ENCODE assay signal across 8 cellular contexts in the genomic region with DNA sequence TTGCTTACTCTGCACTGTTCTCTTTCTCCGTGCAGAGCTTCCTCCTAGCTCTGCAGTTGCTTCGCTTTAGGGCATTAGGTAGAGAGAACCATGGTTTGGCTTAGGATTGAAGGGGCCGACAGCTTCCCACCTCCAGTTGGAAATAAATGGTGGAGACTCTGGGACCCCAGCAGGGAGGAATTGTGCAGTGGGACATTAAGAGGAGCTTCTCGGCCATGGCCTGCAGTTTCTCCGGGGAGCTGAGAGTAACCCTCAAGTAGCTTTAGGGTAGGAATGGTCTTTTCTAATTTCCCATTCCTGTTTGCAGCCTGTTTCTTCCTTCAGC. TPM values are rescaled to one million over a fixed set of nuclear protein-coding genes. Genes with fewer than 3 reads are reported as not detected.
DNase-seq lines count a peak whose midpoint lies in the region; ATAC-seq and TF ChIP-seq lines count a peak whose summit lies in the region.

No MANE protein-coding gene starts in this region.

- ATAC-seq in GM18907 (IDR thresholded peaks at IDR 0.05; ENCODE audit: unreplicated experiment) (no peak), GM21528 (IDR thresholded peaks at IDR 0.05; ENCODE audit: low FRiP score, unreplicated experiment) (no peak)

- DNase-seq in H7 (no peak), iPS DF 6.9 (ENCODE audit: low read depth, low spot score) (no peak), NK-92 (lab: John Stamatoyannopoulos, UW; ENCODE audit: unreplicated experiment) (no peak)
- DNase-seq in stimulated activated CD4-positive, alpha-beta T cell treated with anti-CD3 and anti-CD28 coated beads, Interleukin-4, amount 100 ng/mL, for 4 hours = no peak

- no peaks in the 10 kb centered on the region for H3K9me3 ChIP-seq in iPS DF 6.9 (ENCODE audit: control insufficient read depth, insufficient read depth, low read length)
- no peaks in the 10 kb centered on the region for H3K9me3 ChIP-seq in skeletal muscle satellite cell (replicated peaks; ENCODE audit: low read length)

- peak overlapping the region; percentile 96 for H3K4me2 ChIP-seq in skeletal muscle satellite cell (ENCODE audit: low read length)

- WGBS in iPS DF 6.9 (ENCODE audit: insufficient coverage, insufficient read length) = no CpG with 5 or more reads among the region's 5 CpGs

- peaks cover 4% of the 10 kb centered on the region; the same call in 1 of the 2 replicates for H3K27me3 ChIP-seq in H7 (ENCODE audit: control insufficient read depth, insufficient read depth, low read length)
- H3K27me3 ChIP-seq in iPS DF 6.9 (ENCODE audit: control insufficient read depth, insufficient read depth, low read length) = peaks cover 7% of the 10 kb centered on the region; the same call in 1 of the 2 replicates
- H3K27me3 ChIP-seq in skeletal muscle satellite cell (ENCODE audit: control insufficient read depth, insufficient read depth, low read length) = no peaks in the 10 kb centered on the region

- TF ChIP-seq CTCF in VCaP (conservative IDR thresholded peaks at IDR 0.05) = no peak

- H3K9ac ChIP-seq in skeletal muscle satellite cell (ENCODE audit: low read depth, low read length) = peak overlapping the region; percentile 80

- no peaks in the 10 kb centered on the region for H3K4me1 ChIP-seq in iPS DF 6.9 (ENCODE audit: control insufficient read depth, insufficient read depth, low read length)
- H3K4me1 ChIP-seq in skeletal muscle satellite cell (ENCODE audit: control insufficient read depth, insufficient read depth, low read length) = peaks cover 29% of the 10 kb centered on the region

- peaks cover 4% of the 10 kb centered on the region for H3K36me3 ChIP-seq in H7 (replicated peaks; ENCODE audit: control insufficient read depth, insufficient read depth, low read length)
- no peaks in the 10 kb centered on the region for H3K36me3 ChIP-seq in iPS DF 6.9 (ENCODE audit: control insufficient read depth, insufficient read depth, low read length)
- H3K36me3 ChIP-seq in skeletal muscle satellite cell (ENCODE audit: insufficient read depth, low read length) = peaks cover 4% of the 10 kb centered on the region

- H3K27ac ChIP-seq in VCaP (peak overlapping the region; percentile 90), iPS DF 6.9 (ENCODE audit: low read length) (no peak overlapping the region)

- H3K4me3 ChIP-seq in H7 (ENCODE audit: insufficient read depth, low read depth, low read length) (peak overlapping the region; percentile 65), iPS DF 6.9 (ENCODE audit: low read length) (peak overlapping the region; percentile 83; the same call in 1 of the 2 replicates), skeletal muscle satellite cell (ENCODE audit: low read length) (peak overlapping the region; percentile 96)

RNA-seq across cellular contexts. Expression of a gene that starts 1.2 kb away (rescaled TPM):
- 3.5 and 4.2 TPM in 2 replicates for total RNA-seq in H7 (2014; rRNA removed; shearing (Covaris generic))
- 1.8 and 3.3 TPM in 2 replicates for total RNA-seq in skeletal muscle satellite cell (2012; rRNA removed)

RNA-seq across cellular contexts. Expression of a gene that starts 2.4 kb away (rescaled TPM):
- 144 and 180 TPM in 2 replicates for total RNA-seq in H7 (2014; rRNA removed; shearing (Covaris generic))
- total RNA-seq in skeletal muscle satellite cell (2012; rRNA removed) = 88.2 and 98.9 TPM in 2 replicates

RNA-seq across cellular contexts. Expression of a gene that starts 53.6 kb away (rescaled TPM):
- 0.30 and 0.45 TPM in 2 replicates for total RNA-seq in H7 (2014; rRNA removed; shearing (Covaris generic))
- not detected in 2 replicates for total RNA-seq in skeletal muscle satellite cell (2012; rRNA removed)
